Comparison of ENCODE assay signal across 25 cellular contexts in genomic region chr13:105403065-105403464, GRCh38.
A peak's percentile ranks its signal among the peaks of the same experiment; 100 is the strongest.
DNase-seq lines count a peak whose midpoint lies in the region; FAIRE-seq and TF ChIP-seq lines count a peak whose summit lies in the region.
"Had no signal": no experiment of that assay in that cellular context is flagged by ENCODE, and none has a peak within 500 bp of the region (broad histone marks: within the 10 kb centered on the region; RNA-seq: fewer than 3 reads in every experiment).

No MANE protein-coding gene starts in this region.

- WGBS in mesenchymal stem cell = no CpG with 5 or more reads among the region's 1 CpG
- 73% methylated on average over 1 of the region's 1 CpG for WGBS in smooth muscle cell (ENCODE audit: low lambda C conversion rate)

- H3K79me2 ChIP-seq in PC-9 (ENCODE audit: low read depth) = no peaks in the 10 kb centered on the region
- no peaks in the 10 kb centered on the region for H3K79me2 ChIP-seq in astrocyte (ENCODE audit: insufficient read depth, low read length)
- H3K79me2 ChIP-seq in smooth muscle cell (ENCODE audit: low read depth) = no peaks in the 10 kb centered on the region

- FAIRE-seq in astrocyte (lab: Jason Lieb, UNC) = no peak
- FAIRE-seq: A549, D721Med, GM12878 had no signal

- H3K9ac ChIP-seq in astrocyte (ENCODE audit: low read length) = no peak overlapping the region
- H3K9ac ChIP-seq in mesenchymal stem cell (ENCODE audit: low read length) = no peak overlapping the region
- no peak overlapping the region for H3K9ac ChIP-seq in smooth muscle cell (ENCODE audit: low read depth)
- H3K9ac ChIP-seq: BLaER1 treated with 17β-estradiol and CSF1 and Interleukin-3, amounts not matched to agents 10 nM and 100 nM had no signal

- H3K9me3 ChIP-seq in PC-9 (ENCODE audit: insufficient read depth, low read depth) (no peaks in the 10 kb centered on the region), astrocyte (ENCODE audit: insufficient read depth, low read depth, low read length) (no peaks in the 10 kb centered on the region), mesenchymal stem cell (ENCODE audit: control insufficient read depth, low read length) (peaks cover 4% of the 10 kb centered on the region), smooth muscle cell (replicated peaks; ENCODE audit: low read depth) (no peaks in the 10 kb centered on the region), WERI-Rb-1 (ENCODE audit: severe bottlenecking) (no peaks in the 10 kb centered on the region)
- H3K9me3 ChIP-seq: A549; BE2C; BLaER1 treated with 17β-estradiol and CSF1 and Interleukin-3, amounts not matched to agents 10 nM and 100 nM; HAP-1 had no signal

- H2BK120ac ChIP-seq in mesenchymal stem cell (ENCODE audit: low read depth, low read length) = no peak overlapping the region

- no peaks in the 10 kb centered on the region for H3K27me3 ChIP-seq in PC-9 (ENCODE audit: insufficient read depth, low read depth)
- H3K27me3 ChIP-seq in astrocyte (ENCODE audit: insufficient read depth, low read length) = no peaks in the 10 kb centered on the region
- no peaks in the 10 kb centered on the region for H3K27me3 ChIP-seq in mesenchymal stem cell (ENCODE audit: control insufficient read depth in 1 of 2, insufficient read depth in 1 of 2, low read length in 2 of 2)
- H3K27me3 ChIP-seq in smooth muscle cell (ENCODE audit: low read depth) = no peaks in the 10 kb centered on the region
- H3K27me3 ChIP-seq in WERI-Rb-1 (ENCODE audit: insufficient read depth, low read depth, severe bottlenecking) = no peaks in the 10 kb centered on the region
- H3K27me3 ChIP-seq: BE2C; BLaER1 treated with 17β-estradiol and CSF1 and Interleukin-3, amounts not matched to agents 10 nM and 100 nM had no signal

- H3K4me1 ChIP-seq in PC-9 (replicated peaks; ENCODE audit: insufficient read depth) (no peaks in the 10 kb centered on the region), astrocyte (ENCODE audit: insufficient read depth, low read length) (no peaks in the 10 kb centered on the region), mesenchymal stem cell (ENCODE audit: control insufficient read depth, insufficient read depth, low read depth, low read length) (no peaks in the 10 kb centered on the region), smooth muscle cell (ENCODE audit: low read depth) (no peaks in the 10 kb centered on the region)
- H3K4me1 ChIP-seq: A549; BE2C; BLaER1 treated with 17β-estradiol and CSF1 and Interleukin-3, amounts not matched to agents 10 nM and 100 nM; HAP-1 had no signal

- no peak overlapping the region for H3K18ac ChIP-seq in mesenchymal stem cell (ENCODE audit: low read depth in 1 of 2, low read length in 2 of 2)

- POLR2A ChIA-PET in PC-9 (lab: Charles Lee; ENCODE audit: unreplicated experiment) = no interaction called here

- no peak overlapping the region for H3K27ac ChIP-seq in PC-9
- no peak overlapping the region for H3K27ac ChIP-seq in astrocyte (ENCODE audit: low read depth, low read length)
- H3K27ac ChIP-seq in mesenchymal stem cell (ENCODE audit: low read length, poor library complexity, severe bottlenecking) = no peak overlapping the region
- peak overlapping the region; percentile 46 for H3K27ac ChIP-seq in smooth muscle cell (ENCODE audit: low read depth)
- no peak overlapping the region for H3K27ac ChIP-seq in WERI-Rb-1
- H3K27ac ChIP-seq: A549; BLaER1 treated with 17β-estradiol and CSF1 and Interleukin-3, amounts not matched to agents 10 nM and 100 nM had no signal

- H3K79me1 ChIP-seq in mesenchymal stem cell (replicated peaks; ENCODE audit: low read length, poor library complexity, severe bottlenecking) = no peaks in the 10 kb centered on the region

- H3K36me3 Mint-ChIP-seq in astrocyte (ENCODE audit: low read depth, unreplicated experiment) = no peaks in the 10 kb centered on the region
- H3K36me3 Mint-ChIP-seq in activated T-helper 1 cell treated with anti-CD3 and anti-CD28 coated beads, Interleukin-12 subunit alpha, Interleukin-12 subunit beta, Interleukin-2, Interleukin-4 antibody, amounts not matched to agents 30 ng/mL and 10 ng/mL and 1 ng/mL, durations not matched to agents 14 hours and 24 hours and 36 hours (ENCODE audit: low read depth) = no peaks in the 10 kb centered on the region
- H3K36me3 Mint-ChIP-seq: CD14-positive monocyte; CD8-positive, alpha-beta memory T cell had no signal

- no peaks in the 10 kb centered on the region for H3K4me1 Mint-ChIP-seq in astrocyte (ENCODE audit: low read depth, unreplicated experiment)
- no peaks in the 10 kb centered on the region for H3K4me1 Mint-ChIP-seq in activated T-helper 1 cell treated with anti-CD3 and anti-CD28 coated beads, Interleukin-12 subunit alpha, Interleukin-12 subunit beta, Interleukin-2, Interleukin-4 antibody, amounts not matched to agents 30 ng/mL and 10 ng/mL and 1 ng/mL, durations not matched to agents 14 hours and 24 hours and 36 hours (ENCODE audit: low read depth)
- H3K4me1 Mint-ChIP-seq: CD14-positive monocyte; CD8-positive, alpha-beta memory T cell had no signal

- no TSS peak for BruUV-seq in PC-9 (replicated peaks; lab: Mats Ljungman, UMichigan)

- H3K27ac Mint-ChIP-seq in astrocyte (ENCODE audit: unreplicated experiment) = no peak overlapping the region
- H3K27ac Mint-ChIP-seq in activated T-helper 1 cell treated with anti-CD3 and anti-CD28 coated beads, Interleukin-12 subunit alpha, Interleukin-12 subunit beta, Interleukin-2, Interleukin-4 antibody, amounts not matched to agents 30 ng/mL and 10 ng/mL and 1 ng/mL, durations not matched to agents 14 hours and 24 hours and 36 hours = no peak overlapping the region
- H3K27ac Mint-ChIP-seq: CD14-positive monocyte; CD4-positive, alpha-beta T cell; CD8-positive, alpha-beta memory T cell; HFFc6 had no signal

- peaks cover 6% of the 10 kb centered on the region; the same call in 1 of the 2 replicates for H3K9me2 ChIP-seq in PC-9 (ENCODE audit: insufficient read depth)

- H3K27me3 Mint-ChIP-seq in astrocyte (ENCODE audit: low read depth, unreplicated experiment) = no peaks in the 10 kb centered on the region
- no peaks in the 10 kb centered on the region for H3K27me3 Mint-ChIP-seq in activated T-helper 1 cell treated with anti-CD3 and anti-CD28 coated beads, Interleukin-12 subunit alpha, Interleukin-12 subunit beta, Interleukin-2, Interleukin-4 antibody, amounts not matched to agents 30 ng/mL and 10 ng/mL and 1 ng/mL, durations not matched to agents 14 hours and 24 hours and 36 hours (ENCODE audit: insufficient read depth)
- H3K27me3 Mint-ChIP-seq: CD4-positive, alpha-beta T cell; CD8-positive, alpha-beta memory T cell had no signal

- H2BK12ac ChIP-seq in mesenchymal stem cell (ENCODE audit: low read length in 2 of 2) = no peak overlapping the region

- H4K8ac ChIP-seq in mesenchymal stem cell (ENCODE audit: low read length) = no peak overlapping the region

- H4K20me1 ChIP-seq in PC-9 (ENCODE audit: insufficient read depth) (no peaks in the 10 kb centered on the region), astrocyte (ENCODE audit: insufficient read depth, low read length) (no peaks in the 10 kb centered on the region), smooth muscle cell (ENCODE audit: low read depth) (no peaks in the 10 kb centered on the region)
- H4K20me1 ChIP-seq: BLaER1 treated with 17β-estradiol and CSF1 and Interleukin-3, amounts not matched to agents 10 nM and 100 nM had no signal

- no peak overlapping the region for H3K4ac ChIP-seq in mesenchymal stem cell (ENCODE audit: low read depth in 1 of 2, low read length in 2 of 2)

- TF ChIP-seq CTCF in PC-9 (conservative IDR thresholded peaks at IDR 0.05) = no peak
- TF ChIP-seq CTCF in astrocyte (IDR thresholded peaks at IDR 0.05; ENCODE audit: insufficient read depth, low read depth, low read length) = no peak
- no peak for TF ChIP-seq CTCF in smooth muscle cell (IDR thresholded peaks at IDR 0.05; ENCODE audit: borderline replicate concordance, insufficient read depth, poor library complexity, severe bottlenecking)
- TF ChIP-seq CTCF in WERI-Rb-1 (IDR thresholded peaks at IDR 0.05; ENCODE audit: low read depth, low read length) = no peak

- H3K4me3 ChIP-seq in PC-9 (no peak overlapping the region), astrocyte (ENCODE audit: insufficient read depth, low read depth, low read length) (no peak overlapping the region), mesenchymal stem cell (ENCODE audit: insufficient read depth in 1 of 2, low read depth in 1 of 2, low read length in 2 of 2) (no peak overlapping the region), smooth muscle cell (no peak overlapping the region), WERI-Rb-1 (ENCODE audit: low read depth, low read length) (no peak overlapping the region)
- H3K4me3 ChIP-seq: A549; BLaER1 treated with 17β-estradiol and CSF1 and Interleukin-3, amounts not matched to agents 10 nM and 100 nM; GM12878; HAP-1 had no signal

- no peak overlapping the region for H3K4me3 Mint-ChIP-seq in astrocyte (ENCODE audit: unreplicated experiment)
- H3K4me3 Mint-ChIP-seq in activated T-helper 1 cell treated with anti-CD3 and anti-CD28 coated beads, Interleukin-12 subunit alpha, Interleukin-12 subunit beta, Interleukin-2, Interleukin-4 antibody, amounts not matched to agents 30 ng/mL and 10 ng/mL and 1 ng/mL, durations not matched to agents 14 hours and 24 hours and 36 hours = no peak overlapping the region
- H3K4me3 Mint-ChIP-seq: CD14-positive monocyte; CD4-positive, alpha-beta T cell; CD8-positive, alpha-beta memory T cell; HFFc6 had no signal

- H3K14ac ChIP-seq in mesenchymal stem cell (ENCODE audit: low read length in 2 of 2) = no peak overlapping the region

- intact Hi-C loops in PC-9 (cut with micrococcal nuclease; ENCODE audit: unreplicated experiment) = no loop called here
- intact Hi-C loops in activated T-helper 1 cell treated with anti-CD3 and anti-CD28 coated beads, Interleukin-12 subunit alpha, Interleukin-12 subunit beta, Interleukin-2, Interleukin-4 antibody, amounts not matched to agents 30 ng/mL and 10 ng/mL and 1 ng/mL, durations not matched to agents 14 hours and 24 hours and 36 hours (cut with micrococcal nuclease) = no loop called here

- H2AK5ac ChIP-seq in mesenchymal stem cell (ENCODE audit: low read length, severe bottlenecking) = no peak overlapping the region

- H2AFZ ChIP-seq in PC-9 = peak overlapping the region; percentile 44
- peak overlapping the region; percentile 10 for H2AFZ ChIP-seq in astrocyte (ENCODE audit: low read depth, low read length)
- H2AFZ ChIP-seq in mesenchymal stem cell (ENCODE audit: low read depth, low read length) = no peak overlapping the region
- H2AFZ ChIP-seq in smooth muscle cell (ENCODE audit: low read depth) = peak overlapping the region; percentile 61

- H3K36me3 ChIP-seq in PC-9 (ENCODE audit: low read depth) (no peaks in the 10 kb centered on the region), astrocyte (ENCODE audit: insufficient read depth, low read length) (no peaks in the 10 kb centered on the region), mesenchymal stem cell (ENCODE audit: control insufficient read depth in 1 of 2, insufficient read depth in 2 of 2, low read depth in 1 of 2, low read length in 2 of 2) (no peaks in the 10 kb centered on the region), smooth muscle cell (ENCODE audit: low read depth) (no peaks in the 10 kb centered on the region), WERI-Rb-1 (no peaks in the 10 kb centered on the region)
- H3K36me3 ChIP-seq: BE2C; BLaER1 treated with 17β-estradiol and CSF1 and Interleukin-3, amounts not matched to agents 10 nM and 100 nM; HAP-1 had no signal

- H3K4me2 ChIP-seq in PC-9 = no peak overlapping the region
- H3K4me2 ChIP-seq in astrocyte (ENCODE audit: low read length) = no peak overlapping the region
- no peak overlapping the region for H3K4me2 ChIP-seq in mesenchymal stem cell (ENCODE audit: low read length, poor library complexity, severe bottlenecking)
- H3K4me2 ChIP-seq in smooth muscle cell = no peak overlapping the region
- H3K4me2 ChIP-seq: A549; BLaER1 treated with 17β-estradiol and CSF1 and Interleukin-3, amounts not matched to agents 10 nM and 100 nM had no signal

- H3F3A ChIP-seq in PC-9 (ENCODE audit: insufficient read depth, low read depth) (no peaks in the 10 kb centered on the region), smooth muscle cell (ENCODE audit: low read depth) (no peaks in the 10 kb centered on the region)

- H3K9me3 Mint-ChIP-seq in astrocyte (ENCODE audit: unreplicated experiment) = no peaks in the 10 kb centered on the region
- H3K9me3 Mint-ChIP-seq in activated T-helper 1 cell treated with anti-CD3 and anti-CD28 coated beads, Interleukin-12 subunit alpha, Interleukin-12 subunit beta, Interleukin-2, Interleukin-4 antibody, amounts not matched to agents 30 ng/mL and 10 ng/mL and 1 ng/mL, durations not matched to agents 14 hours and 24 hours and 36 hours = no peaks in the 10 kb centered on the region
- H3K9me3 Mint-ChIP-seq: CD4-positive, alpha-beta T cell had no signal

- H2BK15ac ChIP-seq in mesenchymal stem cell (ENCODE audit: low read depth, poor library complexity, severe bottlenecking) = no peak overlapping the region

- DNase-seq in PC-9 (peak in 1 of 2 experiments; percentile 12), astrocyte (ENCODE audit: low read depth) (peak; percentile 26), mesenchymal stem cell (peak; percentile 57), smooth muscle cell (lab: John Stamatoyannopoulos, UW; ENCODE audit: unreplicated experiment) (no peak), WERI-Rb-1 (no peak)
- DNase-seq in activated T-helper 1 cell treated with anti-CD3 and anti-CD28 coated beads, Interleukin-12 subunit alpha, Interleukin-12 subunit beta, Interleukin-2, Interleukin-4 antibody, amounts not matched to agents 30 ng/mL and 10 ng/mL and 1 ng/mL, durations not matched to agents 14 hours and 24 hours and 36 hours (ENCODE audit: low spot score) = no peak
- no peak for DNase-seq in stimulated activated CD4-positive, alpha-beta T cell treated with anti-CD3 and anti-CD28 coated beads, Interleukin-4, amount 100 ng/mL, for 1 hour
- DNase-seq: 8988T; ACHN; AML-193; BE2C; CD4-positive, alpha-beta T cell; CD8-positive, alpha-beta memory T cell; DMS 273 treated with DMSO at 0.1 percent for 48 hours; DMS79; EL; GDM1; GOT3; HFFc6 had no signal

- CTCF ChIA-PET in PC-9 (lab: Charles Lee) = no interaction called here

- no peak overlapping the region for H3K23ac ChIP-seq in mesenchymal stem cell (ENCODE audit: low read length in 2 of 2)

- no peak overlapping the region for H4K91ac ChIP-seq in mesenchymal stem cell (ENCODE audit: low read length)

- no peak overlapping the region for H2BK5ac ChIP-seq in mesenchymal stem cell (ENCODE audit: low read depth, low read length, poor library complexity, severe bottlenecking)

Comparison
In these comparisons a context has a peak if more than half of its experiments do, and no peak if none do; other contexts are left out.
1. DNase-seq: peak in astrocyte (single experiment) and mesenchymal stem cell (single experiment); none in smooth muscle cell (single experiment), activated T-helper 1 cell treated with anti-CD3 and anti-CD28 coated beads, Interleukin-12 subunit alpha, Interleukin-12 subunit beta, Interleukin-2, Interleukin-4 antibody, amounts not matched to agents 30 ng/mL and 10 ng/mL and 1 ng/mL, durations not matched to agents 14 hours and 24 hours and 36 hours (single experiment), WERI-Rb-1 (single experiment) and stimulated activated CD4-positive, alpha-beta T cell treated with anti-CD3 and anti-CD28 coated beads, Interleukin-4, amount 100 ng/mL, for 1 hour (single experiment).